19 cellular contexts compared by ENCODE assay signal in the genomic region with DNA sequence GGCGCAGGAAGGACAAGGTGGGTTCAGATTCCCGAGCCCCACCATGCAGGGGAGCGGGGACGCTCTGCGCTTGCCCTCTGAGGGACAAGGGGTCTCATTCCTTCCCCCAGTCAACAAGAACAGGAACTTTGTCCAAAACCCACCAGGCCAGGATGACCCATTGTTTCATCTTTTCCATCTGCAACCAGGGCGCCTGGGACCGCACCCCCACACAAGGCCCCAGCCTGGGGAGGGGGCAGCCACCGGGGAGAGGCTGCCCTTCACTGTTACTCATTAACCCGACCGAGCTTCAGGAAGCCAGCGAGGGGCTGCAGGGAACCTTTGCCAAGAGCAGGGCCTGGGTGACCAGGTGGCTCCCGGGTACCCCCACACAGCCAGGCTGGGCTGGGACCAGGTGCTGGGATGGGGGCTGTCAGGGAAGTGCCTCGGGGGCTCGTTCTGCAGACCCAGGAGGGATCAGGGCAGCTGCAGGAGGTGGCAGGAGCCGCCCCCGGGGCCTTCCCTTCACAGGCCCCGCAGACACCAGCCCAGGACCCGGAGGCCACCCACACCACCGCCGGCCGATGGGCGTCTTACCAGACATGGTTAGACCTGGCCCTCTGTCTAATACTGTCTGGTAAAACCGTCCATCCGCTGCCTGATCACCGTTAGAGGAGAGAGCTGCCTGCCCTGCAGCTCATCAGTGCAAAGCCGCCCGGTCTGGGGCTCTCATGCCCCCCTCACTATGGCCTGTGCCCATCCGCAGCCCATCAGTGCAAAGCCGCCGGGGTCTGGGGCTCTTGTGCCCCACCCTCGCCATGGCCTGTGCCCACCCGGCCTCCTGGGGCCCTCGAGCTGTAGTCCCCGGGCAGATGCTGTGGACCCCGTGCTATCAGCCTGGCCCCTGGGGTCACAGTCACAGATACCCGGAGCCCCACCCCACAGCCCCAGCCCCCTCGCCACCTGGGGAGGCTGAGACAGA. TPM values are rescaled to one million over a fixed set of nuclear protein-coding genes. Genes with fewer than 3 reads are reported as not detected.
A peak's percentile ranks its signal among the peaks of the same experiment; 100 is the strongest.
DNase-seq lines count a peak whose midpoint lies in the region; ATAC-seq, FAIRE-seq and TF ChIP-seq lines count a peak whose summit lies in the region.
"Had no signal": no experiment of that assay in that cellular context is flagged by ENCODE, and none has a peak within 500 bp of the region (broad histone marks: within the 10 kb centered on the region; RNA-seq: fewer than 3 reads in every experiment).

No MANE protein-coding gene starts in this region.

- no TSS peak for BruUV-seq in HepG2 (replicated peaks; lab: Mats Ljungman, UMichigan)

- H3K36me3 ChIP-seq in BLaER1 treated with 17β-estradiol and CSF1 and Interleukin-3, amounts not matched to agents 10 nM and 100 nM = no peaks in the 10 kb centered on the region
- H3K36me3 ChIP-seq in OCI-LY3 (replicated peaks; ENCODE audit: low read depth, low read length) (no peaks in the 10 kb centered on the region), HepG2 (replicated peaks in 1 of 2; ENCODE audit: control insufficient read depth in 1 of 2, insufficient read depth in 2 of 2, low read length in 2 of 2) (no peaks in the 10 kb centered on the region)
- H3K36me3 ChIP-seq: ascending aorta, left lung had no signal

- H2AFZ ChIP-seq in OCI-LY3 (ENCODE audit: low read depth, low read length) = no peak overlapping the region
- no peak overlapping the region for H2AFZ ChIP-seq in HepG2 (ENCODE audit: low read length)
- H2AFZ ChIP-seq: parathyroid adenoma had no signal

- H3K4me1 ChIP-seq in BLaER1 treated with 17β-estradiol and CSF1 and Interleukin-3, amounts not matched to agents 10 nM and 100 nM = peaks cover 35 to 97% (median 82%) of the 10 kb centered on the region in 10 experiments
- peaks cover 42% of the 10 kb centered on the region for H3K4me1 ChIP-seq in OCI-LY3 (ENCODE audit: low read length)
- H3K4me1 ChIP-seq in HepG2 (ENCODE audit: insufficient read depth, low read length) = peaks cover 62% of the 10 kb centered on the region
- H3K4me1 ChIP-seq: ascending aorta, left lung, parathyroid adenoma had no signal

- TF ChIP-seq CTCF in OCI-LY3 (IDR thresholded peaks at IDR 0.05; ENCODE audit: low read depth, low read length) = no peak
- no peak for TF ChIP-seq CTCF in HepG2 (CRISPR knock-in tag; IDR thresholded peaks at IDR 0.05)
- no peak for TF ChIP-seq CTCF in dorsolateral prefrontal cortex (IDR thresholded peaks at IDR 0.05 in 54 of 56, conservative IDR thresholded peaks at IDR 0.05 in 2 of 56; ENCODE audit: low read depth in 1 of 56, partially characterized antibody in 56 of 56)
- no peak for TF ChIP-seq CTCF in GM10266 (IDR thresholded peaks at IDR 0.05; ENCODE audit: control insufficient read depth, insufficient read depth, low read depth, missing control alignments)

- DNase-seq in HepG2 (ENCODE audit: low spot score) (peak; percentile 64), glomerular visceral epithelial cell (ENCODE audit: extremely low spot score) (no peak), dorsolateral prefrontal cortex (no peak), GM10266 (ENCODE audit: extremely low spot score) (no peak)
- DNase-seq: activated CD4-positive, alpha-beta T cell treated with anti-CD3 and anti-CD28 coated beads, Interleukin-2, amount 10 ng/mL, durations not matched to agents 24 days and 14 days; foreskin keratinocyte; HFFc6; NCI-H1436 treated with DMSO at 0.1 percent for 48 hours; stimulated activated CD4-positive, alpha-beta T cell treated with anti-CD3 and anti-CD28 coated beads, Interleukin-4, amount 100 ng/mL, for 24 hours; substantia nigra had no signal

- H3K9me3 ChIP-seq in BLaER1 treated with 17β-estradiol and CSF1 and Interleukin-3, amounts not matched to agents 10 nM and 100 nM (replicated peaks in 1 of 11) = no peaks in the 10 kb centered on the region
- no peaks in the 10 kb centered on the region for H3K9me3 ChIP-seq in OCI-LY3 (ENCODE audit: insufficient read depth, low read length)
- no peaks in the 10 kb centered on the region for H3K9me3 ChIP-seq in HepG2 (ENCODE audit: low read length)
- H3K9me3 ChIP-seq: ascending aorta, Caco-2, left lung had no signal

- peak; percentile 33 for ATAC-seq in HepG2
- ATAC-seq: foreskin keratinocyte, left lung had no signal

- WGBS in HepG2 (ENCODE audit: low lambda C conversion rate) = 60% methylated on average over 10 of the region's 37 CpGs

- H4K20me1 ChIP-seq in BLaER1 treated with 17β-estradiol and CSF1 and Interleukin-3, amounts not matched to agents 10 nM and 100 nM = peaks cover 0 to 39% (median 14%) of the 10 kb centered on the region in 11 experiments; a peak in 10 of 22 replicates
- H4K20me1 ChIP-seq in OCI-LY3 (ENCODE audit: insufficient read depth, low read length) (no peaks in the 10 kb centered on the region), HepG2 (ENCODE audit: insufficient read depth, low read length) (no peaks in the 10 kb centered on the region)

- peaks cover 34 to 81% (median 63%) of the 10 kb centered on the region in 11 experiments for H3K27me3 ChIP-seq in BLaER1 treated with 17β-estradiol and CSF1 and Interleukin-3, amounts not matched to agents 10 nM and 100 nM
- H3K27me3 ChIP-seq in OCI-LY3 (ENCODE audit: low read depth, low read length) (peaks cover 29% of the 10 kb centered on the region), HepG2 (ENCODE audit: control insufficient read depth in 1 of 2, insufficient read depth in 2 of 2, low read length in 2 of 2) (peaks cover 11 to 25% of the 10 kb centered on the region in 2 experiments), dorsolateral prefrontal cortex (peaks cover 0 to 85% (median 56%) of the 10 kb centered on the region in 45 donors)
- H3K27me3 ChIP-seq: foreskin keratinocyte had no signal

- FAIRE-seq in HepG2 (lab: Jason Lieb, UNC) = peak; percentile 12
- FAIRE-seq: RCC 7860 had no signal

- in situ Hi-C loops in HepG2 (cut with HindIII; ENCODE audit: extremely low pct_ligation_motif_present, low pct_unique_long_range_greater_than_20kb) = no loop called here

- no peak overlapping the region for H3K4me3 ChIP-seq in BLaER1 treated with 17β-estradiol and CSF1 and Interleukin-3, amounts not matched to agents 10 nM and 100 nM
- H3K4me3 ChIP-seq in OCI-LY3 (ENCODE audit: low read length) (peak overlapping the region; percentile 78; the same call in 1 of the 2 replicates), HepG2 (replicated peaks in 1 of 3; ENCODE audit: insufficient read depth in 1 of 3, low read depth in 2 of 3, low read length in 3 of 3) (peak overlapping the region in 2 of 3 experiments; percentile 34 to 60; a peak in 3 of 6 replicates), dorsolateral prefrontal cortex (no peak overlapping the region)
- H3K4me3 ChIP-seq: ascending aorta, left lung, skin epidermis had no signal

- 0 out of 22 replicates have a peak overlapping the region, but pooled peaks of 1 of the 11 experiments have one; percentile 9 for H3K9ac ChIP-seq in BLaER1 treated with 17β-estradiol and CSF1 and Interleukin-3, amounts not matched to agents 10 nM and 100 nM
- no peak overlapping the region for H3K9ac ChIP-seq in OCI-LY3 (ENCODE audit: low read length)
- no peak overlapping the region for H3K9ac ChIP-seq in HepG2 (ENCODE audit: insufficient read depth, low read depth, low read length)
- H3K9ac ChIP-seq: parathyroid adenoma had no signal

- CTCF ChIA-PET in HepG2 (lab: Yijun Ruan, JAX; ENCODE audit: low intra/inter-chr PET ratio, low total read pairs) = no interaction called here

- no peak for TF ChIP-seq EP300 in HepG2 (IDR thresholded peaks at IDR 0.05; ENCODE audit: low read depth in 2 of 2, low read length in 2 of 2)
- no peak for TF ChIP-seq EP300 in HepG2 (CRISPR knock-in tag; IDR thresholded peaks at IDR 0.05; ENCODE audit: borderline replicate concordance)

- TF ChIP-seq RAD21 in HepG2 (CRISPR knock-in tag; IDR thresholded peaks at IDR 0.05) = no peak

- H3K27ac ChIP-seq in BLaER1 treated with 17β-estradiol and CSF1 and Interleukin-3, amounts not matched to agents 10 nM and 100 nM = no peak overlapping the region
- no peak overlapping the region for H3K27ac ChIP-seq in OCI-LY3 (ENCODE audit: low read length)
- no peak overlapping the region for H3K27ac ChIP-seq in HepG2 (ENCODE audit: extremely low read length, insufficient read depth, low read length)
- H3K27ac ChIP-seq in dorsolateral prefrontal cortex = no peak overlapping the region
- H3K27ac ChIP-seq: ascending aorta, foreskin keratinocyte, left lung, parathyroid adenoma, skin epidermis had no signal

- H3K79me2 ChIP-seq in OCI-LY3 (ENCODE audit: low read length) = no peaks in the 10 kb centered on the region
- no peaks in the 10 kb centered on the region for H3K79me2 ChIP-seq in HepG2 (ENCODE audit: insufficient read depth, low read length)
- H3K79me2 ChIP-seq: parathyroid adenoma had no signal

- peak overlapping the region in 8 of 11 experiments; percentile 18 to 99 (median 95); a peak in 13 of 22 replicates for H3K4me2 ChIP-seq in BLaER1 treated with 17β-estradiol and CSF1 and Interleukin-3, amounts not matched to agents 10 nM and 100 nM
- H3K4me2 ChIP-seq in OCI-LY3 (ENCODE audit: low read length) = peak overlapping the region; percentile 97
- H3K4me2 ChIP-seq in HepG2 (ENCODE audit: low read depth, low read length) = peak overlapping the region; percentile 76

- no peak for TF ChIP-seq POLR2A in HepG2 (IDR thresholded peaks at IDR 0.05; ENCODE audit: insufficient read depth in 1 of 2, low read depth in 2 of 2, low read length in 2 of 2)

- POLR2A ChIA-PET in HepG2 (lab: Yijun Ruan, JAX) = interaction anchor here (1.0 to 7.4 kb wide), 6 partner anchors 10 to 162 kb away, joined by 3 to 93 read pairs (median 4); a partner anchor contains a TSS

- intact Hi-C loops in HepG2 (cut with micrococcal nuclease; ENCODE audit: unreplicated experiment) (loop anchor here (1.0 kb wide), 1 partner anchor 44 kb away; no protein-coding TSS in a partner anchor), dorsolateral prefrontal cortex (cut with DNase I) (no loop called here)

RNA-seq across cellular contexts. Expression of a gene that starts 4.9 kb away (rescaled TPM):
- total RNA-seq in HepG2 (2016; rRNA removed; fragmentation: Illumina TruSeq; extraction: Trizol) = not detected in 2 replicates
- not detected in 2 replicates for total RNA-seq in HepG2 (2016; cell fraction: cytosol; rRNA removed; fragmentation: Illumina TruSeq; extraction: Trizol; ENCODE audit: low read depth)
- total RNA-seq in HepG2 (2016; cell fraction: insoluble cytoplasmic fraction; rRNA removed; fragmentation: Illumina TruSeq; extraction: Trizol) = not detected in 2 replicates
- total RNA-seq in HepG2 (2016; cell fraction: membrane; rRNA removed; fragmentation: Illumina TruSeq; extraction: Trizol) = not detected in 2 replicates
- total RNA-seq in HepG2 (2016; cell fraction: nucleus; rRNA removed; fragmentation: Illumina TruSeq; extraction: Trizol) = not detected in 2 replicates
- not detected in 2 replicates for polyA plus RNA-seq in HepG2 (2011; rRNA removed)
- 0.06 and 0.08 TPM in 2 replicates for polyA plus RNA-seq in HepG2 (2011; cell fraction: cytosol; rRNA removed)
- 0.24 and 0.48 TPM in 2 replicates for polyA plus RNA-seq in HepG2 (2011; cell fraction: nucleus; rRNA removed)
- polyA plus RNA-seq in HepG2 (2012) = 0.07 TPM in 1 of 2 replicates, not detected in the other
- polyA plus RNA-seq in HepG2 (2016; cell fraction: cytosol; fragmentation: Illumina TruSeq; extraction: Trizol; ENCODE audit: low read depth) = not detected in 2 replicates
- polyA plus RNA-seq in HepG2 (2016; cell fraction: insoluble cytoplasmic fraction; fragmentation: Illumina TruSeq; extraction: Trizol; ENCODE audit: low read depth) = not detected in 2 replicates
- polyA plus RNA-seq in HepG2 (2016; cell fraction: membrane; fragmentation: Illumina TruSeq; extraction: Trizol; ENCODE audit: low read depth) = not detected in 2 replicates
- polyA plus RNA-seq in HepG2 (2016; cell fraction: nucleus; fragmentation: Illumina TruSeq; extraction: Trizol; ENCODE audit: insufficient read depth, low read depth) = not detected in 2 replicates
- 0.18 TPM in 1 of 2 replicates, not detected in the other for polyA minus RNA-seq in HepG2 (2011; rRNA and poly(A)+ RNA removed; ENCODE audit: low replicate concordance)
- not detected in 2 replicates for polyA minus RNA-seq in HepG2 (2011; cell fraction: cytosol; rRNA and poly(A)+ RNA removed)
- polyA minus RNA-seq in HepG2 (2011; cell fraction: nucleus; rRNA and poly(A)+ RNA removed) = not detected in 2 replicates
- under 1 TPM in 4 of 120 experiments, not detected in 116; 0.50 to 0.91 (median 0.70) TPM for total RNA-seq in dorsolateral prefrontal cortex
- total RNA-seq: activated CD4-positive, alpha-beta T cell treated with anti-CD3 and anti-CD28 coated beads, Interleukin-2, amount 10 ng/mL, durations not matched to agents 24 days and 14 days; ascending aorta; foreskin keratinocyte; HFFc6; myocyte had no signal

RNA-seq across cellular contexts. Expression of a gene that starts 37.7 kb away (rescaled TPM):
- not detected in 2 replicates for total RNA-seq in HepG2 (2016; rRNA removed; fragmentation: Illumina TruSeq; extraction: Trizol)
- not detected in 2 replicates for total RNA-seq in HepG2 (2016; cell fraction: cytosol; rRNA removed; fragmentation: Illumina TruSeq; extraction: Trizol; ENCODE audit: low read depth)
- total RNA-seq in HepG2 (2016; cell fraction: insoluble cytoplasmic fraction; rRNA removed; fragmentation: Illumina TruSeq; extraction: Trizol) = not detected in 2 replicates
- not detected in 2 replicates for total RNA-seq in HepG2 (2016; cell fraction: membrane; rRNA removed; fragmentation: Illumina TruSeq; extraction: Trizol)
- total RNA-seq in HepG2 (2016; cell fraction: nucleus; rRNA removed; fragmentation: Illumina TruSeq; extraction: Trizol) = not detected in 2 replicates
- not detected in 2 replicates for polyA plus RNA-seq in HepG2 (2011; rRNA removed)
- polyA plus RNA-seq in HepG2 (2011; cell fraction: cytosol; rRNA removed) = not detected in 2 replicates
- 0.19 TPM in 1 of 2 replicates, not detected in the other for polyA plus RNA-seq in HepG2 (2011; cell fraction: nucleus; rRNA removed)
- not detected in 2 replicates for polyA plus RNA-seq in HepG2 (2012)
- polyA plus RNA-seq in HepG2 (2016; cell fraction: cytosol; fragmentation: Illumina TruSeq; extraction: Trizol; ENCODE audit: low read depth) = not detected in 2 replicates
- polyA plus RNA-seq in HepG2 (2016; cell fraction: insoluble cytoplasmic fraction; fragmentation: Illumina TruSeq; extraction: Trizol; ENCODE audit: low read depth) = not detected in 2 replicates
- polyA plus RNA-seq in HepG2 (2016; cell fraction: membrane; fragmentation: Illumina TruSeq; extraction: Trizol; ENCODE audit: low read depth) = not detected in 2 replicates
- polyA plus RNA-seq in HepG2 (2016; cell fraction: nucleus; fragmentation: Illumina TruSeq; extraction: Trizol; ENCODE audit: insufficient read depth, low read depth) = not detected in 2 replicates
- polyA minus RNA-seq in HepG2 (2011; rRNA and poly(A)+ RNA removed; ENCODE audit: low replicate concordance) = not detected in 2 replicates
- not detected in 2 replicates for polyA minus RNA-seq in HepG2 (2011; cell fraction: cytosol; rRNA and poly(A)+ RNA removed)
- not detected in 2 replicates for polyA minus RNA-seq in HepG2 (2011; cell fraction: nucleus; rRNA and poly(A)+ RNA removed)
- total RNA-seq in dorsolateral prefrontal cortex = 1 to 10 TPM in 85 of 120 experiments, under 1 TPM in 29, not detected in 6; 0.40 to 4.9 (median 1.4) TPM
- total RNA-seq: ascending aorta, Caco-2, HFFc6, myocyte had no signal

RNA-seq across cellular contexts. Expression of a gene that starts 45.2 kb away (rescaled TPM):
- total RNA-seq in HepG2 (2016; rRNA removed; fragmentation: Illumina TruSeq; extraction: Trizol) = not detected in 2 replicates
- total RNA-seq in HepG2 (2016; cell fraction: cytosol; rRNA removed; fragmentation: Illumina TruSeq; extraction: Trizol; ENCODE audit: low read depth) = not detected in 2 replicates
- not detected in 2 replicates for total RNA-seq in HepG2 (2016; cell fraction: insoluble cytoplasmic fraction; rRNA removed; fragmentation: Illumina TruSeq; extraction: Trizol)
- total RNA-seq in HepG2 (2016; cell fraction: membrane; rRNA removed; fragmentation: Illumina TruSeq; extraction: Trizol) = not detected in 2 replicates
- not detected in 2 replicates for total RNA-seq in HepG2 (2016; cell fraction: nucleus; rRNA removed; fragmentation: Illumina TruSeq; extraction: Trizol)
- polyA plus RNA-seq in HepG2 (2011; rRNA removed) = 0.21 TPM in 1 of 2 replicates, not detected in the other
- polyA plus RNA-seq in HepG2 (2011; cell fraction: cytosol; rRNA removed) = 0.03 TPM in 1 of 2 replicates, not detected in the other
- polyA plus RNA-seq in HepG2 (2011; cell fraction: nucleus; rRNA removed) = 0.18 and 0.28 TPM in 2 replicates
- not detected in 2 replicates for polyA plus RNA-seq in HepG2 (2012)
- not detected in 2 replicates for polyA plus RNA-seq in HepG2 (2016; cell fraction: cytosol; fragmentation: Illumina TruSeq; extraction: Trizol; ENCODE audit: low read depth)
- not detected in 2 replicates for polyA plus RNA-seq in HepG2 (2016; cell fraction: insoluble cytoplasmic fraction; fragmentation: Illumina TruSeq; extraction: Trizol; ENCODE audit: low read depth)
- polyA plus RNA-seq in HepG2 (2016; cell fraction: membrane; fragmentation: Illumina TruSeq; extraction: Trizol; ENCODE audit: low read depth) = not detected in 2 replicates
- polyA plus RNA-seq in HepG2 (2016; cell fraction: nucleus; fragmentation: Illumina TruSeq; extraction: Trizol; ENCODE audit: insufficient read depth, low read depth) = not detected in 2 replicates
- not detected in 2 replicates for polyA minus RNA-seq in HepG2 (2011; rRNA and poly(A)+ RNA removed; ENCODE audit: low replicate concordance)
- not detected in 2 replicates for polyA minus RNA-seq in HepG2 (2011; cell fraction: cytosol; rRNA and poly(A)+ RNA removed)
- not detected in 2 replicates for polyA minus RNA-seq in HepG2 (2011; cell fraction: nucleus; rRNA and poly(A)+ RNA removed)
- total RNA-seq in dorsolateral prefrontal cortex = 1 to 10 TPM in 79 of 120 experiments, under 1 TPM in 36, not detected in 5; 0.31 to 5.8 (median 1.4) TPM
- total RNA-seq: Caco-2, foreskin keratinocyte, myocyte had no signal
- polyA plus RNA-seq: foreskin keratinocyte had no signal

RNA-seq across cellular contexts. Expression of a gene that starts 52.8 kb away (rescaled TPM):
- total RNA-seq in HepG2 (2016; rRNA removed; fragmentation: Illumina TruSeq; extraction: Trizol) = 3.8 and 6.7 TPM in 2 replicates
- 6.3 and 6.8 TPM in 2 replicates for total RNA-seq in HepG2 (2016; cell fraction: cytosol; rRNA removed; fragmentation: Illumina TruSeq; extraction: Trizol; ENCODE audit: low read depth)
- 3.6 and 6.6 TPM in 2 replicates for total RNA-seq in HepG2 (2016; cell fraction: insoluble cytoplasmic fraction; rRNA removed; fragmentation: Illumina TruSeq; extraction: Trizol)
- 7.4 and 7.9 TPM in 2 replicates for total RNA-seq in HepG2 (2016; cell fraction: membrane; rRNA removed; fragmentation: Illumina TruSeq; extraction: Trizol)
- 6.3 and 7.7 TPM in 2 replicates for total RNA-seq in HepG2 (2016; cell fraction: nucleus; rRNA removed; fragmentation: Illumina TruSeq; extraction: Trizol)
- polyA plus RNA-seq in HepG2 (2011; rRNA removed) = 3.8 and 4.2 TPM in 2 replicates
- polyA plus RNA-seq in HepG2 (2011; cell fraction: cytosol; rRNA removed) = 1.7 and 4.2 TPM in 2 replicates
- 22.9 and 35.9 TPM in 2 replicates for polyA plus RNA-seq in HepG2 (2011; cell fraction: nucleus; rRNA removed)
- polyA plus RNA-seq in HepG2 (2012) = 2.8 and 3.2 TPM in 2 replicates
- 4.7 and 6.0 TPM in 2 replicates for polyA plus RNA-seq in HepG2 (2016; cell fraction: cytosol; fragmentation: Illumina TruSeq; extraction: Trizol; ENCODE audit: low read depth)
- polyA plus RNA-seq in HepG2 (2016; cell fraction: insoluble cytoplasmic fraction; fragmentation: Illumina TruSeq; extraction: Trizol; ENCODE audit: low read depth) = 3.5 and 4.0 TPM in 2 replicates
- 7.0 and 8.1 TPM in 2 replicates for polyA plus RNA-seq in HepG2 (2016; cell fraction: membrane; fragmentation: Illumina TruSeq; extraction: Trizol; ENCODE audit: low read depth)
- 19.9 and 20.1 TPM in 2 replicates for polyA plus RNA-seq in HepG2 (2016; cell fraction: nucleus; fragmentation: Illumina TruSeq; extraction: Trizol; ENCODE audit: insufficient read depth, low read depth)
- polyA minus RNA-seq in HepG2 (2011; rRNA and poly(A)+ RNA removed; ENCODE audit: low replicate concordance) = 2.9 and 5.6 TPM in 2 replicates
- 2.1 and 2.2 TPM in 2 replicates for polyA minus RNA-seq in HepG2 (2011; cell fraction: cytosol; rRNA and poly(A)+ RNA removed)
- polyA minus RNA-seq in HepG2 (2011; cell fraction: nucleus; rRNA and poly(A)+ RNA removed) = 3.7 and 4.5 TPM in 2 replicates
- 10 to 100 TPM; 14.3 to 35.0 (median 23.4) TPM for total RNA-seq in dorsolateral prefrontal cortex

Comparison
In these comparisons a context has a peak if more than half of its experiments do, and no peak if none do; other contexts are left out.
1. H3K4me3 ChIP-seq: peak in OCI-LY3 (single experiment) and HepG2 (2 of 3); none in BLaER1 treated with 17β-estradiol and CSF1 and Interleukin-3, amounts not matched to agents 10 nM and 100 nM (0 of 10) and dorsolateral prefrontal cortex (0 of 59).
2. Peak in every context shown above with its lines, with median percentiles within 50 percentile points of each other: H3K4me2 ChIP-seq.